ENCODE assay signal across 9 cellular contexts in genomic region chr19:2561895-2562294, GRCh38.
DNase-seq lines count a peak whose midpoint lies in the region; ATAC-seq, FAIRE-seq and TF ChIP-seq lines count a peak whose summit lies in the region.
"Had no signal": no experiment of that assay in that cellular context is flagged by ENCODE, and none has a peak within 500 bp of the region (broad histone marks: within the 10 kb centered on the region; RNA-seq: fewer than 3 reads in every experiment).

No MANE protein-coding gene starts in this region.

- SMC1A ChIA-PET in GM12878 (lab: Charles Lee; ENCODE audit: uncharacterized antibody, unreplicated experiment), result interaction anchor here (0.6 to 4.0 kb wide), 15 partner anchors 9 to 610 kb away, joined by 3 to 43 read pairs (median 5); partner anchors contain the start of gene GADD45B

- H3K27ac ChIP-seq in GM12878 (ENCODE audit: control insufficient read depth, insufficient read depth), result peak overlapping the region; percentile 98

- peak; percentile 31; the same call in 1 of the 2 replicates for TF ChIP-seq RAD21 in GM12878 (IDR thresholded peaks at IDR 0.05; ENCODE audit: insufficient read depth, low read depth, low read length)

- TF ChIP-seq CTCF in GM12878 (IDR thresholded peaks at IDR 0.05 in 2 of 3, conservative IDR thresholded peaks at IDR 0.05 in 1 of 3; ENCODE audit: control insufficient read depth in 2 of 3, extremely low read depth in 1 of 3, insufficient read depth in 1 of 3, low read depth in 3 of 3, low read length in 3 of 3) (no peak), type B pancreatic cell (conservative IDR thresholded peaks at IDR 0.05) (no peak)

- no peaks in the 10 kb centered on the region for H3K9me3 ChIP-seq in GM12878 (replicated peaks; ENCODE audit: control insufficient read depth, insufficient read depth, low read length)
- H3K9me3 ChIP-seq: heart right ventricle had no signal

- peak overlapping the region; percentile 94 for H3K9ac ChIP-seq in GM12878 (ENCODE audit: control insufficient read depth, insufficient read depth, low read length)

- peak; percentile 79 for FAIRE-seq in GM12878 (lab: Jason Lieb, UNC)

- no peaks in the 10 kb centered on the region for H3K27me3 ChIP-seq in GM12878 (replicated peaks in 1 of 2; ENCODE audit: control insufficient read depth in 2 of 2, insufficient read depth in 2 of 2, low read length in 1 of 2)
- H3K27me3 ChIP-seq: heart right ventricle had no signal

- H4K20me1 ChIP-seq in GM12878 (ENCODE audit: control insufficient read depth, insufficient read depth), result no peaks in the 10 kb centered on the region

- RAD21 ChIA-PET in GM12878 (lab: Charles Lee; ENCODE audit: unreplicated experiment), result interaction anchor here (0.6 to 4.1 kb wide), 14 partner anchors 9 to 394 kb away, joined by 3 to 67 read pairs (median 10); partner anchors contain the start of gene GADD45B

- TF ChIP-seq POLR2A in GM18505 (IDR thresholded peaks at IDR 0.05; ENCODE audit: borderline replicate concordance, extremely low read depth, insufficient read depth, insufficient read length) (peak; percentile 34), GM12878 (IDR thresholded peaks at IDR 0.05; ENCODE audit: low read depth, low read length) (peak; percentile 65; the same call in 1 of the 2 replicates)

- H2AFZ ChIP-seq in GM12878 (ENCODE audit: control insufficient read depth, low read depth, low read length), result peak overlapping the region; percentile 46

- WGBS in GM12878 (ENCODE audit: insufficient coverage, insufficient replicate concordance, low lambda C conversion rate, missing lambda C conversion rate), result 1% methylated on average over 14 of the region's 14 CpGs

- no peaks in the 10 kb centered on the region for H3K27me3 Mint-ChIP-seq in type B pancreatic cell

- peak overlapping the region; percentile 61 for H3K4me3 ChIP-seq in GM12878

- H3K36me3 Mint-ChIP-seq in type B pancreatic cell, result no peaks in the 10 kb centered on the region

- BruUV-seq in GM12878 (replicated peaks; lab: Mats Ljungman, UMichigan), result no TSS peak

- DNase-seq in T-helper 1 cell, result peak in 3 of 5 donors; percentile 43 to 94 (median 47)
- peak; percentile 92 for DNase-seq in GM12878 (ENCODE audit: low read depth, low spot score)
- DNase-seq in stimulated activated CD4-positive, alpha-beta T cell treated with anti-CD3 and anti-CD28 coated beads, Interleukin-4, amount 100 ng/mL, for 48 hours (ENCODE audit: low read depth in 2 of 2), result peak; percentile 30 to 52
- no peak for DNase-seq in type B pancreatic cell (ENCODE audit: extremely low spot score, unreplicated experiment)
- DNase-seq in NCI-H2227 treated with DMSO at 0.1 percent for 48 hours (lab: John Stamatoyannopoulos, UW), result no peak
- DNase-seq in NCI-H524 treated with DMSO at 0.1 percent for 48 hours (lab: John Stamatoyannopoulos, UW), result no peak
- DNase-seq: heart right ventricle had no signal

- H3K27ac Mint-ChIP-seq in type B pancreatic cell, result no peak overlapping the region

- CTCF ChIA-PET in GM12878 (lab: Yijun Ruan, JAX), result interaction anchor here (0.7 to 4.1 kb wide), 10 partner anchors 18 to 89 kb away, joined by 3 to 49 read pairs (median 5); partner anchors contain the start of gene GADD45B

- POLR2A ChIA-PET in GM12878 (lab: Charles Lee), result interaction anchor here (0.6 to 3.2 kb wide), 16 partner anchors 9 to 470 kb away, joined by 3 to 30 read pairs (median 8); partner anchors contain the start of gene GADD45B

- peak overlapping the region; percentile 99 for H3K4me2 ChIP-seq in GM12878 (ENCODE audit: control insufficient read depth, insufficient read depth)

- peaks cover 28% of the 10 kb centered on the region for H3K4me1 ChIP-seq in GM12878 (ENCODE audit: control insufficient read depth, insufficient read depth, low read length)

- intact Hi-C loops in GM12878 (cut with micrococcal nuclease; ENCODE audit: unreplicated experiment), result loop anchor here (1.0 kb wide), 3 partner anchors 34 to 86 kb away; partner anchors contain the start of gene GADD45B

- peak; percentile 75 for ATAC-seq in GM18505 (IDR thresholded peaks at IDR 0.05; ENCODE audit: unreplicated experiment)
- ATAC-seq in HG02642 (IDR thresholded peaks at IDR 0.05; ENCODE audit: poor library complexity, unreplicated experiment), result peak; percentile 72
- peak; percentile 89 for ATAC-seq in GM12878

- H3K4me3 Mint-ChIP-seq in type B pancreatic cell, result no peak overlapping the region

- TF ChIP-seq EP300 in GM12878 (IDR thresholded peaks at IDR 0.05; ENCODE audit: borderline replicate concordance in 1 of 2, control insufficient read depth in 1 of 2, low read depth in 2 of 2, low read length in 2 of 2), result peak; percentile 87

- no peaks in the 10 kb centered on the region for H3K9me3 Mint-ChIP-seq in type B pancreatic cell

- peaks cover 11% of the 10 kb centered on the region for H3K4me1 Mint-ChIP-seq in type B pancreatic cell (ENCODE audit: unreplicated experiment)

- no peaks in the 10 kb centered on the region; the same call in 1 of the 2 replicates for H3K79me2 ChIP-seq in GM12878 (ENCODE audit: control insufficient read depth, insufficient read depth, low read length)

- in situ Hi-C loops in GM12878 (cut with MboI), result no loop called here

- no peaks in the 10 kb centered on the region for H3K36me3 ChIP-seq in GM12878 (ENCODE audit: control insufficient read depth in 2 of 2, insufficient read depth in 2 of 2, low read length in 1 of 2)
- H3K36me3 ChIP-seq: heart right ventricle had no signal

TF ChIP-seq in GM12878, 131 proteins besides CTCF, POLR2A, EP300 and RAD21 (continues in another document):
- TF ChIP-seq HDAC2 (IDR thresholded peaks at IDR 0.05) (no peak), SMC3 (IDR thresholded peaks at IDR 0.05; ENCODE audit: borderline replicate concordance, low read length) (peak; percentile 27; the same call in 1 of the 2 replicates), MAX (IDR thresholded peaks at IDR 0.05; ENCODE audit: low read depth, low read length) (no peak), JUNB (IDR thresholded peaks at IDR 0.05) (peak; percentile 67), TAF1 (IDR thresholded peaks at IDR 0.05; ENCODE audit: borderline replicate concordance, low read depth, low read length) (peak; percentile 34; the same call in 1 of the 2 replicates), USF1 (IDR thresholded peaks at IDR 0.05; ENCODE audit: borderline replicate concordance, extremely low read length, insufficient read depth, low read depth, low read length) (no peak), IRF4 (IDR thresholded peaks at IDR 0.05; ENCODE audit: low read depth, low read length) (peak; percentile 81), MLLT1 (IDR thresholded peaks at IDR 0.05) (peak; percentile 96), USF2 (IDR thresholded peaks at IDR 0.05; ENCODE audit: borderline replicate concordance, low read depth, low read length) (no peak), E2F8 (IDR thresholded peaks at IDR 0.05; ENCODE audit: low read depth, partially characterized antibody) (no peak)

Comparison
In these comparisons a context has a peak if more than half of its experiments do, and no peak if none do; other contexts are left out.
1. DNase-seq: peak in T-helper 1 cell (3 of 5), GM12878 (single experiment) and stimulated activated CD4-positive, alpha-beta T cell treated with anti-CD3 and anti-CD28 coated beads, Interleukin-4, amount 100 ng/mL, for 48 hours (2 of 2); none in type B pancreatic cell (single experiment), NCI-H2227 treated with DMSO at 0.1 percent for 48 hours (single experiment) and NCI-H524 treated with DMSO at 0.1 percent for 48 hours (single experiment).
2. Peak in every context shown above with its lines, with median percentiles within 50 percentile points of each other: ATAC-seq.